In the genomic region with DNA sequence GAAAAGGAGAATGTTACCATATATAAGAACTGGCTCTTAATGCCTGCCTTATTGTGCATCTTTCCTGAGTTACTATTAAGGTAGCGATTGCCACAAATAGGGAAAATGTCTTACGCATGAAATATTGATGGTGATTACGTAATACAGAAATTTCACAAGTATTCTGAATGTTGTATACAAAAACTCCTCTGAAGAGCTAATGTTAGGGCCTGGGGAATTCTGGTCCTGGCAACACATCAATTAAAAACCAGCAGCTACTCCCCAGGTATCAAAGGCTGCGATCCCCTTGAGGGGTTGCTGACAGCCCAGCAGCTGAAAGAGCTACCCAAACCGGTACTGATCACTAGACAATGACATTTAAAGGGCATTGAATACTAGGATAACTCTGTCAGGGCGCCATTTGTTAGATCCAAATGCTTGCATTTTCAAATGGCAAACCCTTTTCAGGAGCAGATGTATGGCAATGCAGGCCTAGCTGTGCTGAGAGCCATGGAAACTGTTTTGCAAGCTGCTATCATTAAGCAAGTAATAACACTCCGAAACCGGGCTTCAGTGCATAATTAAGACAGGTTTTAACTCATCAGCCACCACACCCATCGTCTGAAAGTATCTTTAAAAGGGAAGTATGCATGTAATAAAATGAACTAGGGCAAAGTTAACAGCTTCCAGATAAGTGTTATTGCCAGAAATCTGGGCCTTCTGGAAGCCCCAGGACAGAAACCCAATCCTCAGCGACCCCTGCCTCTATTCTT, we compare ENCODE assay signal across 11 cellular contexts.
DNase-seq lines count a peak whose midpoint lies in the region; ATAC-seq and TF ChIP-seq lines count a peak whose summit lies in the region.
"Had no signal": no experiment of that assay in that cellular context is flagged by ENCODE, and none has a peak within 500 bp of the region (broad histone marks: within the 10 kb centered on the region; RNA-seq: fewer than 3 reads in every experiment).

No MANE protein-coding gene starts in this region.

- H3K36me3 Mint-ChIP-seq in IgD-negative memory B cell, result no peaks in the 10 kb centered on the region
- no peaks in the 10 kb centered on the region for H3K36me3 Mint-ChIP-seq in effector memory CD8-positive, alpha-beta T cell (ENCODE audit: insufficient read depth)
- H3K36me3 Mint-ChIP-seq: CD4-positive, CD25-positive, alpha-beta regulatory T cell had no signal

- peak overlapping the region in 1 of 3 donors; percentile 78 for H3K27ac Mint-ChIP-seq in IgD-negative memory B cell
- no peak overlapping the region for H3K27ac Mint-ChIP-seq in effector memory CD8-positive, alpha-beta T cell
- H3K27ac Mint-ChIP-seq: CD4-positive, CD25-positive, alpha-beta regulatory T cell had no signal

- no peaks in the 10 kb centered on the region for H3K9me3 Mint-ChIP-seq in IgD-negative memory B cell
- H3K9me3 Mint-ChIP-seq in effector memory CD8-positive, alpha-beta T cell, result no peaks in the 10 kb centered on the region
- H3K9me3 Mint-ChIP-seq: CD4-positive, CD25-positive, alpha-beta regulatory T cell had no signal

- no peaks in the 10 kb centered on the region for H3K79me2 ChIP-seq in osteoblast (ENCODE audit: insufficient read depth, low read length)

- H3K4me3 ChIP-seq in breast epithelium, result no peak overlapping the region
- no peak overlapping the region for H3K4me3 ChIP-seq in neuron (ENCODE audit: low read length)
- H3K4me3 ChIP-seq in osteoblast (ENCODE audit: insufficient read depth, low read length), result no peak overlapping the region

- intact Hi-C loops in breast epithelium (cut with DNase I; ENCODE audit: low total_unique reads), result no loop called here

- H3K9me3 ChIP-seq in breast epithelium (no peaks in the 10 kb centered on the region), neuron (ENCODE audit: low read length) (no peaks in the 10 kb centered on the region), osteoblast (ENCODE audit: low read depth, low read length) (no peaks in the 10 kb centered on the region)

- no peaks in the 10 kb centered on the region for H3K36me3 ChIP-seq in breast epithelium
- H3K36me3 ChIP-seq in neuron (ENCODE audit: insufficient read depth, low read length), result no peaks in the 10 kb centered on the region
- no peaks in the 10 kb centered on the region for H3K36me3 ChIP-seq in osteoblast (ENCODE audit: insufficient read depth, low read length)

- TF ChIP-seq CTCF in breast epithelium (IDR thresholded peaks at IDR 0.05) (no peak), GM20000 (IDR thresholded peaks at IDR 0.05; ENCODE audit: extremely low read depth, missing control alignments) (no peak), osteoblast (IDR thresholded peaks at IDR 0.05; ENCODE audit: extremely low read depth, low read depth, low read length) (no peak)

- H3K4me1 Mint-ChIP-seq in IgD-negative memory B cell, result peaks cover 39 to 46% (median 39%) of the 10 kb centered on the region in 3 donors
- peaks cover 2 to 5% of the 10 kb centered on the region in 2 donors for H3K4me1 Mint-ChIP-seq in effector memory CD8-positive, alpha-beta T cell (ENCODE audit: low read depth in 2 of 2)

- H3K27me3 ChIP-seq in breast epithelium (no peaks in the 10 kb centered on the region), neuron (ENCODE audit: insufficient read depth, low read length) (no peaks in the 10 kb centered on the region), osteoblast (ENCODE audit: insufficient read depth, low read length) (no peaks in the 10 kb centered on the region)

- DNase-seq in DMS 273 treated with DMSO at 0.1 percent for 48 hours (lab: John Stamatoyannopoulos, UW) (peak; percentile 52), breast epithelium (ENCODE audit: low spot score in 2 of 2) (no peak), GM20000 (ENCODE audit: low spot score) (no peak), osteoblast (ENCODE audit: insufficient read length, low spot score, missing footprints) (no peak)
- DNase-seq in effector memory CD8-positive, alpha-beta T cell, result no peak
- DNase-seq: activated gamma-delta T cell; CD4-positive, CD25-positive, alpha-beta regulatory T cell; NCI-H774 had no signal

- peak overlapping the region; percentile 10 for H2AFZ ChIP-seq in neuron (ENCODE audit: low read depth, low read length)
- H2AFZ ChIP-seq in osteoblast (ENCODE audit: low read length), result no peak overlapping the region

- H3K27ac ChIP-seq in breast epithelium (peak overlapping the region; percentile 80 to 86), osteoblast (ENCODE audit: low read depth, low read length) (no peak overlapping the region)

- no peaks in the 10 kb centered on the region for H4K20me1 ChIP-seq in osteoblast (ENCODE audit: insufficient read depth, low read length)

- no peak for TF ChIP-seq POLR2A in breast epithelium (IDR thresholded peaks at IDR 0.05)

- H3K4me1 ChIP-seq in breast epithelium (peaks cover 0 to 10% of the 10 kb centered on the region in 2 donors), neuron (ENCODE audit: insufficient read depth, low read length) (peaks cover 58% of the 10 kb centered on the region), osteoblast (ENCODE audit: insufficient read depth, low read length) (peaks cover 56% of the 10 kb centered on the region)

- no peaks in the 10 kb centered on the region for H3K27me3 Mint-ChIP-seq in IgD-negative memory B cell
- no peaks in the 10 kb centered on the region for H3K27me3 Mint-ChIP-seq in effector memory CD8-positive, alpha-beta T cell
- H3K27me3 Mint-ChIP-seq: CD4-positive, CD25-positive, alpha-beta regulatory T cell had no signal

- no peak for ATAC-seq in effector memory CD8-positive, alpha-beta T cell (replicated peaks)
- ATAC-seq in GM19467 (IDR thresholded peaks at IDR 0.05; ENCODE audit: unreplicated experiment), result no peak

- H3K4me2 ChIP-seq in osteoblast (ENCODE audit: insufficient read depth, low read length), result no peak overlapping the region

- H3K4me3 Mint-ChIP-seq in IgD-negative memory B cell, result peak overlapping the region in 3 of 4 donors; percentile 3 to 35 (median 7)
- no peak overlapping the region for H3K4me3 Mint-ChIP-seq in effector memory CD8-positive, alpha-beta T cell
- H3K4me3 Mint-ChIP-seq: CD4-positive, CD25-positive, alpha-beta regulatory T cell had no signal

Comparison
In these comparisons a context has a peak if more than half of its experiments do, and no peak if none do; other contexts are left out.
1. H3K4me3 Mint-ChIP-seq: peak in IgD-negative memory B cell (3 of 4); none in effector memory CD8-positive, alpha-beta T cell (0 of 2).